25 cellular contexts compared by ENCODE assay signal in the genomic region with DNA sequence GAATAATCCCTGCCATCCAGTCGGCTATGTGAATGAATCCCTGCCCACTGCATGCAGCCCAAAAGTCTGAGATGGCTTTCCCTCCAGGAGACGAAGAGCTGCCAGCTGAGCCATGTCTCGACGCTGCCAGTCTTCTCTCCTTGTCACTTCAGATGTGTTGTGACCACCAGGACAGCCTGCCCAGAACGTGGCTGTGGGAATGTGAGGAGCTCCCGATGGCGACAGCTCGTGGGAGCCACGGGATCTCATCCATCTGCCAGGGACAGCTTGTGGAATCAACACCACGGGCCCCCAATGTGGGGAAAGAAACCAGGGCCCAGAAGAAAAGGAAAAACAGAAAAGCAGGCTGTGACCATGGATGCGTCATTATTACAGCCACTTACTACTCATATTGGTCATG.
"Had no signal": no experiment of that assay in that cellular context is flagged by ENCODE, and none has a peak within 500 bp of the region (broad histone marks: within the 10 kb centered on the region; RNA-seq: fewer than 3 reads in every experiment).

No MANE protein-coding gene starts in this region.

- H3K9me3 Mint-ChIP-seq: effector memory CD8-positive, alpha-beta T cell; immature natural killer cell; natural killer cell; stimulated activated effector memory CD8-positive, alpha-beta T cell treated with anti-CD3 and anti-CD28 coated beads, Interleukin-12 subunit alpha, Interleukin-12 subunit beta, amount 100 ng/mL, for 72 hours had no signal

- H3K27ac Mint-ChIP-seq: effector memory CD8-positive, alpha-beta T cell; immature natural killer cell; natural killer cell; stimulated activated effector memory CD8-positive, alpha-beta T cell treated with anti-CD3 and anti-CD28 coated beads, Interleukin-12 subunit alpha, Interleukin-12 subunit beta, amount 100 ng/mL, for 72 hours had no signal

- DNase-seq: dermis blood vessel endothelial cell; effector memory CD8-positive, alpha-beta T cell; immature natural killer cell; islet precursor cell; kidney glomerular epithelial cell; left ventricle myocardium superior; lower lobe of right lung; natural killer cell; occipital lobe; ovary; retina; right lobe of liver; small intestine; stimulated activated CD4-positive, alpha-beta T cell treated with anti-CD3 and anti-CD28 coated beads, Interleukin-12 subunit alpha, Interleukin-12 subunit beta, amount 100 ng/mL, for 4 hours; stimulated activated CD4-positive, alpha-beta T cell treated with anti-CD3 and anti-CD28 coated beads, Interleukin-2, amount 100 ng/mL, for 24 hours; stimulated activated CD4-positive, alpha-beta T cell treated with anti-CD3 and anti-CD28 coated beads, Interleukin-4, amount 100 ng/mL, for 24 hours; stimulated activated naive CD4-positive, alpha-beta T cell treated with Interleukin-2 at 50 U/mL for 16 hours; stomach; upper lobe of right lung; uterus had no signal

- ATAC-seq: effector memory CD8-positive, alpha-beta T cell; left ventricle myocardium superior; lower lobe of right lung; natural killer cell; right lobe of liver; stimulated activated effector memory CD8-positive, alpha-beta T cell treated with anti-CD3 and anti-CD28 coated beads, Interleukin-12 subunit alpha, Interleukin-12 subunit beta, amount 100 ng/mL, for 72 hours; upper lobe of right lung had no signal

- H3K27ac ChIP-seq: coronary artery, lower lobe of right lung, ovary, right lobe of liver, stomach, thoracic aorta, tibial nerve, upper lobe of right lung, uterus had no signal

- H3K4me3 ChIP-seq: coronary artery, lower lobe of right lung, ovary, right lobe of liver, stomach, thoracic aorta, tibial nerve, upper lobe of right lung, uterus had no signal

- H3K27me3 ChIP-seq: ovary, right lobe of liver, stomach, tibial nerve, uterus had no signal

- H3K36me3 Mint-ChIP-seq: immature natural killer cell; natural killer cell; stimulated activated effector memory CD8-positive, alpha-beta T cell treated with anti-CD3 and anti-CD28 coated beads, Interleukin-12 subunit alpha, Interleukin-12 subunit beta, amount 100 ng/mL, for 72 hours had no signal

- H3K4me1 Mint-ChIP-seq: immature natural killer cell; natural killer cell; stimulated activated effector memory CD8-positive, alpha-beta T cell treated with anti-CD3 and anti-CD28 coated beads, Interleukin-12 subunit alpha, Interleukin-12 subunit beta, amount 100 ng/mL, for 72 hours had no signal

- H3K36me3 ChIP-seq: lower lobe of right lung, ovary, right lobe of liver, stomach, thoracic aorta, tibial nerve, upper lobe of right lung, uterus had no signal

- H3K9me3 ChIP-seq: lower lobe of right lung, ovary, right lobe of liver, stomach, thoracic aorta, tibial nerve, upper lobe of right lung, uterus had no signal

- H3K4me1 ChIP-seq: lower lobe of right lung, right lobe of liver, uterus had no signal

- H3K4me3 Mint-ChIP-seq: effector memory CD8-positive, alpha-beta T cell; immature natural killer cell; natural killer cell; stimulated activated effector memory CD8-positive, alpha-beta T cell treated with anti-CD3 and anti-CD28 coated beads, Interleukin-12 subunit alpha, Interleukin-12 subunit beta, amount 100 ng/mL, for 72 hours had no signal

- FAIRE-seq: frontal cortex, small intestine had no signal
